ENCODE assay signal across 8 cellular contexts in the genomic region with DNA sequence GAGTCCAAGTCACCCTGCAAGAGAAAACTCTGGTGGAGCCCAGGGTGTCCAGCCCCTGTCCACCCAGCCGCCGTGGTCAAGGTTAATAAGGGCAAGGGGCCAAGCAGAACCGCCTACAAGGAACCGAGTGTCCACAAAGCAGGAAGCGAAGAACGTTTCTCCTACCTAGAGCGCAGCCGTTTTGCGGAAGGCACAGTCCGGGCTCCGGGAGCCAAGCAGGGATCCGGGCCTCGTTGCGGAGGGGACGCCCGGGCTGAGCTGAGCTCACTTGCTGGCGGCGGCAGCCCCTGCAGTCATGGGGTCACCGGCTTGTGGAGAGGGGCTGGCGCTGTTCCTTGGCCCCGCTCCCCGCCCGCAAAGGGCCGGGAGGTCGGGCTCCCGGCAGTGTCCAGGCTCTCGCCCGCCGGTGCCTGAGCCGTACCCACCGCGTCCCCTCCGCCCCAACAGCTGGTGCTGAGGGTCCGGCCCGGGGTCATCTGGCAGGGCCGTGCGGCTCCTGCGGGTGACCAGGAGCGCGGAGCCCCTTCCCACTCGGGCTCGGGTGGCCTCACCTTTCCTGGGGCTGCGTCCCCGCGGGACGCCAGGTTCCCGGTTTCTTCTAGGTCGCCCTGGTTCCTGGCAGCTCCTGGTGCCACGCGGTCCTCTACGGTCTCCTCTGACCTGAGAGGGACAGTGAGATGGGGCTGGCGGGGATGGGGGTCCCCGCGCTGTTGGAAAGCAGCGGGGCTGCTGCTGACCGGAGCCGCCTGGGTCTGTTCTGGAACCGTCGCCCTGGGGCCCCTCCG. TPM values are rescaled to one million over a fixed set of nuclear protein-coding genes. Genes with fewer than 3 reads are reported as not detected.
DNase-seq lines count a peak whose midpoint lies in the region; ATAC-seq and TF ChIP-seq lines count a peak whose summit lies in the region.

No MANE protein-coding gene starts in this region.

- no peak for TF ChIP-seq EP300 in upper lobe of left lung (IDR thresholded peaks at IDR 0.05)

- 0 to 20% methylated on average over 23 to 36 of the region's 60 CpGs for WGBS in upper lobe of left lung, 2 donors

- no peaks in the 10 kb centered on the region for H3K9me3 ChIP-seq in CD4-positive, CD25-positive, alpha-beta regulatory T cell (ENCODE audit: control insufficient read depth in 2 of 2, low read length in 2 of 2)
- H3K9me3 ChIP-seq in upper lobe of left lung, result no peaks in the 10 kb centered on the region

- H3K4me1 ChIP-seq in CD4-positive, CD25-positive, alpha-beta regulatory T cell (ENCODE audit: control insufficient read depth, insufficient read depth, low read length, poor library complexity, severe bottlenecking), result peaks cover 19% of the 10 kb centered on the region
- peaks cover 18 to 22% (median 20%) of the 10 kb centered on the region in 4 donors for H3K4me1 ChIP-seq in upper lobe of left lung

- peaks cover 0 to 18% (median 12%) of the 10 kb centered on the region in 4 donors for H3K4me1 Mint-ChIP-seq in CD4-positive, CD25-positive, alpha-beta regulatory T cell
- peaks cover 9 to 11% of the 10 kb centered on the region in 2 donors for H3K4me1 Mint-ChIP-seq in effector memory CD8-positive, alpha-beta T cell (ENCODE audit: low read depth in 2 of 2)
- peaks cover 9% of the 10 kb centered on the region for H3K4me1 Mint-ChIP-seq in mesothelial cell of epicardium

- TF ChIP-seq POLR2A in upper lobe of left lung (IDR thresholded peaks at IDR 0.05), result no peak

- peak in 2 of 3 donors; percentile 9 to 16 for DNase-seq in CD4-positive, CD25-positive, alpha-beta regulatory T cell
- DNase-seq in M059J (ENCODE audit: low read depth) (peak; percentile 26), mesothelial cell of epicardium (ENCODE audit: low spot score in 2 of 2, unreplicated experiment in 2 of 2) (peak in 1 of 2 experiments; percentile 48), upper lobe of left lung (peak; percentile 64 to 87), cerebellar nuclear complex (lab: John Stamatoyannopoulos, UW) (no peak), HEK293T (ENCODE audit: extremely low spot score) (no peak)
- no peak for DNase-seq in effector memory CD8-positive, alpha-beta T cell

- CTCF ChIA-PET in HEK293T (lab: Yijun Ruan, JAX), result no interaction called here

- POLR2A ChIA-PET in HEK293T (lab: Yijun Ruan, JAX), result no interaction called here

- peak overlapping the region; percentile 57 for H3K4me3 ChIP-seq in CD4-positive, CD25-positive, alpha-beta regulatory T cell (ENCODE audit: low read depth, low read length)
- H3K4me3 ChIP-seq in upper lobe of left lung, result peak overlapping the region in 3 of 4 donors; percentile 55 to 62 (median 58)

- no peak for ATAC-seq in CD4-positive, CD25-positive, alpha-beta regulatory T cell (ENCODE audit: low read depth in 2 of 2)
- ATAC-seq in effector memory CD8-positive, alpha-beta T cell (replicated peaks), result peak; percentile 55
- ATAC-seq in upper lobe of left lung (ENCODE audit: low FRiP score in 2 of 2) (peak; percentile 50 to 79), HG03442 (IDR thresholded peaks at IDR 0.05; ENCODE audit: unreplicated experiment) (no peak)

- H3K27ac ChIP-seq in CD4-positive, CD25-positive, alpha-beta regulatory T cell (ENCODE audit: insufficient read depth, low read length, poor library complexity, severe bottlenecking), result no peak overlapping the region
- H3K27ac ChIP-seq in upper lobe of left lung, result peak overlapping the region in 2 of 4 donors; percentile 39 to 53

- H3K27me3 Mint-ChIP-seq in CD4-positive, CD25-positive, alpha-beta regulatory T cell, result peaks cover 66% of the 10 kb centered on the region
- H3K27me3 Mint-ChIP-seq in effector memory CD8-positive, alpha-beta T cell, result peaks cover 45 to 70% of the 10 kb centered on the region in 2 donors
- peaks cover 79% of the 10 kb centered on the region for H3K27me3 Mint-ChIP-seq in mesothelial cell of epicardium (ENCODE audit: low read depth)

- peaks cover 19% of the 10 kb centered on the region for H3K27me3 ChIP-seq in CD4-positive, CD25-positive, alpha-beta regulatory T cell (ENCODE audit: control insufficient read depth, insufficient read depth, low read length)
- peaks cover 0 to 4% (median 0%) of the 10 kb centered on the region in 4 donors for H3K27me3 ChIP-seq in upper lobe of left lung

- H3K9me3 Mint-ChIP-seq in CD4-positive, CD25-positive, alpha-beta regulatory T cell, result peaks cover 0 to 2% (median 0%) of the 10 kb centered on the region in 7 donors
- H3K9me3 Mint-ChIP-seq in effector memory CD8-positive, alpha-beta T cell, result no peaks in the 10 kb centered on the region
- peaks cover 7% of the 10 kb centered on the region for H3K9me3 Mint-ChIP-seq in mesothelial cell of epicardium

- H3K36me3 ChIP-seq in CD4-positive, CD25-positive, alpha-beta regulatory T cell (ENCODE audit: control insufficient read depth, insufficient read depth, low read length), result no peaks in the 10 kb centered on the region
- no peaks in the 10 kb centered on the region for H3K36me3 ChIP-seq in upper lobe of left lung

- no peak overlapping the region for H3K27ac Mint-ChIP-seq in CD4-positive, CD25-positive, alpha-beta regulatory T cell
- peak overlapping the region; percentile 31 to 89 for H3K27ac Mint-ChIP-seq in effector memory CD8-positive, alpha-beta T cell
- H3K27ac Mint-ChIP-seq in mesothelial cell of epicardium, result no peak overlapping the region

- no peak for TF ChIP-seq CTCF in mesothelial cell of epicardium (IDR thresholded peaks at IDR 0.05; ENCODE audit: unreplicated experiment)
- TF ChIP-seq CTCF in upper lobe of left lung (IDR thresholded peaks at IDR 0.05), result no peak

- H3K36me3 Mint-ChIP-seq in CD4-positive, CD25-positive, alpha-beta regulatory T cell, result no peaks in the 10 kb centered on the region
- H3K36me3 Mint-ChIP-seq in effector memory CD8-positive, alpha-beta T cell (ENCODE audit: insufficient read depth), result no peaks in the 10 kb centered on the region
- H3K36me3 Mint-ChIP-seq in mesothelial cell of epicardium, result no peaks in the 10 kb centered on the region

- peak overlapping the region; percentile 63 to 91 (median 84) for H3K4me3 Mint-ChIP-seq in CD4-positive, CD25-positive, alpha-beta regulatory T cell
- H3K4me3 Mint-ChIP-seq in effector memory CD8-positive, alpha-beta T cell, result peak overlapping the region; percentile 85 to 90
- peak overlapping the region; percentile 67 for H3K4me3 Mint-ChIP-seq in mesothelial cell of epicardium

TF ChIP-seq in HEK293T, 16 proteins besides CTCF, POLR2A, EP300 and RAD21:
- TF ChIP-seq FOXA1 (IDR thresholded peaks at IDR 0.05), result no peak
- TF ChIP-seq NFRKB (IDR thresholded peaks at IDR 0.05), result no peak
- TF ChIP-seq ELF4 (IDR thresholded peaks at IDR 0.05), result no peak
- TF ChIP-seq SUZ12 (IDR thresholded peaks at IDR 0.05), result no peak
- TF ChIP-seq FOXK2 (IDR thresholded peaks at IDR 0.05), result no peak
- no peak for TF ChIP-seq CTBP1 (IDR thresholded peaks at IDR 0.05; ENCODE audit: borderline replicate concordance)
- no peak for TF ChIP-seq ARNT (IDR thresholded peaks at IDR 0.05)
- no peak for TF ChIP-seq SP1 (IDR thresholded peaks at IDR 0.05)
- no peak for TF ChIP-seq HDGF (IDR thresholded peaks at IDR 0.05; ENCODE audit: borderline replicate concordance)
- TF ChIP-seq, protein P1, sequence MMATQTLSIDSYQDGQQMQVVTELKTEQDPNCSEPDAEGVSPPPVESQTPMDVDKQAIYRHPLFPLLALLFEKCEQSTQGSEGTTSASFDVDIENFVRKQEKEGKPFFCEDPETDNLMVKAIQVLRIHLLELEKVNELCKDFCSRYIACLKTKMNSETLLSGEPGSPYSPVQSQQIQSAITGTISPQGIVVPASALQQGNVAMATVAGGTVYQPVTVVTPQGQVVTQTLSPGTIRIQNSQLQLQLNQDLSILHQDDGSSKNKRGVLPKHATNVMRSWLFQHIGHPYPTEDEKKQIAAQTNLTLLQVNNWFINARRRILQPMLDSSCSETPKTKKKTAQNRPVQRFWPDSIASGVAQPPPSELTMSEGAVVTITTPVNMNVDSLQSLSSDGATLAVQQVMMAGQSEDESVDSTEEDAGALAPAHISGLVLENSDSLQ (IDR thresholded peaks at IDR 0.05), result no peak
- TF ChIP-seq FOXM1 (IDR thresholded peaks at IDR 0.05; ENCODE audit: borderline replicate concordance), result no peak
- TF ChIP-seq L3MBTL2 (conservative IDR thresholded peaks at IDR 0.05), result no peak
- no peak for TF ChIP-seq ZNF384 (IDR thresholded peaks at IDR 0.05)
- no peak for TF ChIP-seq BHLHE40 (IDR thresholded peaks at IDR 0.05; ENCODE audit: borderline replicate concordance)
- TF ChIP-seq LEF1 (IDR thresholded peaks at IDR 0.05; ENCODE audit: borderline replicate concordance), result no peak

RNA-seq across cellular contexts. Expression of a gene that starts 14.0 kb away (rescaled TPM):
- total RNA-seq in CD4-positive, CD25-positive, alpha-beta regulatory T cell, result 6.5 TPM
- polyA plus RNA-seq in CD4-positive, CD25-positive, alpha-beta regulatory T cell, result 1 to 10 TPM; 3.9 to 6.6 (median 5.8) TPM
- total RNA-seq in M059J (2014; rRNA removed; shearing (Covaris generic)), result 16.0 and 17.3 TPM in 2 replicates
- total RNA-seq in mesothelial cell of epicardium, result 6.7 to 7.6 TPM (median 7.3 TPM) in 3 replicates
- total RNA-seq in upper lobe of left lung, result 10 to 100 TPM in 3 of 6 donors, 1 to 10 TPM in 3; 3.2 to 29.6 (median 7.6) TPM

Comparison
In these comparisons a context has a peak if more than half of its experiments do, and no peak if none do; other contexts are left out.
1. ATAC-seq: peak in effector memory CD8-positive, alpha-beta T cell (single experiment) and upper lobe of left lung (2 of 2); none in CD4-positive, CD25-positive, alpha-beta regulatory T cell (0 of 2) and HG03442 (single experiment).
2. DNase-seq: peak in CD4-positive, CD25-positive, alpha-beta regulatory T cell (2 of 3), M059J (single experiment) and upper lobe of left lung (2 of 2); none in effector memory CD8-positive, alpha-beta T cell (0 of 3), cerebellar nuclear complex (0 of 2) and HEK293T (single experiment).
3. H3K27ac Mint-ChIP-seq: peak in effector memory CD8-positive, alpha-beta T cell (2 of 2); none in CD4-positive, CD25-positive, alpha-beta regulatory T cell (0 of 3) and mesothelial cell of epicardium (single experiment).
4. Peak in every context shown above with its lines, with median percentiles within 50 percentile points of each other: H3K4me3 Mint-ChIP-seq.